In genomic region chr20:41686961-41687360, GRCh38 we compare ENCODE assay signal across 2 cellular contexts.
TF ChIP-seq lines count a peak whose summit lies in the region.

No MANE protein-coding gene starts in this region.

TF ChIP-seq in HepG2, 621 proteins besides CTCF, POLR2A, EP300 and RAD21 (continued from another document):
- TF ChIP-seq ZSCAN30 (CRISPR knock-in tag; IDR thresholded peaks at IDR 0.05) (no peak), ARHGAP35 (CRISPR knock-in tag; IDR thresholded peaks at IDR 0.05; ENCODE audit: borderline replicate concordance) (no peak), ZNF275 (CRISPR knock-in tag; IDR thresholded peaks at IDR 0.05; ENCODE audit: borderline replicate concordance) (no peak), ZNF256 (CRISPR knock-in tag; conservative IDR thresholded peaks at IDR 0.05) (no peak), TAF1 (CRISPR knock-in tag; IDR thresholded peaks at IDR 0.05) (no peak), YEATS2 (CRISPR knock-in tag; IDR thresholded peaks at IDR 0.05; ENCODE audit: borderline replicate concordance) (no peak), ZBTB8A (CRISPR knock-in tag; IDR thresholded peaks at IDR 0.05; ENCODE audit: borderline replicate concordance, low read depth) (no peak), NFE2L2 (IDR thresholded peaks at IDR 0.05; ENCODE audit: low read length) (peak; percentile 85), RORA (CRISPR knock-in tag; IDR thresholded peaks at IDR 0.05) (no peak), HIVEP1 (CRISPR knock-in tag; IDR thresholded peaks at IDR 0.05) (no peak)
- TF ChIP-seq, protein P1, sequence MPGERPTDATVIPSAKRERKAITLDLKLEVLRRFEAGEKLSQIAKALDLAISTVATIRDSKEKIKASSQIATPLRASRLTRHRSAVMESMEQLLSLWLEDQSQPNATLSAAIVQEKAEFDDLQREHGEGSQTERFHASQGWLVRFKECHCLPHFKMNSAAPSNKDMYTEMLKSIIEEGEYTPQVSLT (CRISPR knock-in tag; IDR thresholded peaks at IDR 0.05; ENCODE audit: borderline replicate concordance, low read depth): no peak

TF ChIP-seq in K562, 482 proteins besides CTCF, POLR2A, EP300 and RAD21 (continued from another document):
- TF ChIP-seq PRDM10 (IDR thresholded peaks at IDR 0.05; ENCODE audit: partially characterized antibody) (peak; percentile 77), TBP (optimal IDR thresholded peaks at IDR 0.05; ENCODE audit: low read depth, low read length) (peak; percentile 20), MAFF (IDR thresholded peaks at IDR 0.05; ENCODE audit: low read length) (peak; percentile 14; the same call in 1 of the 2 replicates), NFE2L1 (tag; IDR thresholded peaks at IDR 0.05; ENCODE audit: borderline replicate concordance, low read depth) (peak; percentile 27; the same call in 1 of the 2 replicates), ZNF316 (IDR thresholded peaks at IDR 0.05) (peak; percentile 63), MGA (IDR thresholded peaks at IDR 0.05) (0 out of 2 replicates have a peak, but pooled peaks have one; percentile 10), C11orf30 (IDR thresholded peaks at IDR 0.05; ENCODE audit: low read depth) (peak; percentile 41; the same call in 1 of the 2 replicates)
- TF ChIP-seq, protein P2, sequence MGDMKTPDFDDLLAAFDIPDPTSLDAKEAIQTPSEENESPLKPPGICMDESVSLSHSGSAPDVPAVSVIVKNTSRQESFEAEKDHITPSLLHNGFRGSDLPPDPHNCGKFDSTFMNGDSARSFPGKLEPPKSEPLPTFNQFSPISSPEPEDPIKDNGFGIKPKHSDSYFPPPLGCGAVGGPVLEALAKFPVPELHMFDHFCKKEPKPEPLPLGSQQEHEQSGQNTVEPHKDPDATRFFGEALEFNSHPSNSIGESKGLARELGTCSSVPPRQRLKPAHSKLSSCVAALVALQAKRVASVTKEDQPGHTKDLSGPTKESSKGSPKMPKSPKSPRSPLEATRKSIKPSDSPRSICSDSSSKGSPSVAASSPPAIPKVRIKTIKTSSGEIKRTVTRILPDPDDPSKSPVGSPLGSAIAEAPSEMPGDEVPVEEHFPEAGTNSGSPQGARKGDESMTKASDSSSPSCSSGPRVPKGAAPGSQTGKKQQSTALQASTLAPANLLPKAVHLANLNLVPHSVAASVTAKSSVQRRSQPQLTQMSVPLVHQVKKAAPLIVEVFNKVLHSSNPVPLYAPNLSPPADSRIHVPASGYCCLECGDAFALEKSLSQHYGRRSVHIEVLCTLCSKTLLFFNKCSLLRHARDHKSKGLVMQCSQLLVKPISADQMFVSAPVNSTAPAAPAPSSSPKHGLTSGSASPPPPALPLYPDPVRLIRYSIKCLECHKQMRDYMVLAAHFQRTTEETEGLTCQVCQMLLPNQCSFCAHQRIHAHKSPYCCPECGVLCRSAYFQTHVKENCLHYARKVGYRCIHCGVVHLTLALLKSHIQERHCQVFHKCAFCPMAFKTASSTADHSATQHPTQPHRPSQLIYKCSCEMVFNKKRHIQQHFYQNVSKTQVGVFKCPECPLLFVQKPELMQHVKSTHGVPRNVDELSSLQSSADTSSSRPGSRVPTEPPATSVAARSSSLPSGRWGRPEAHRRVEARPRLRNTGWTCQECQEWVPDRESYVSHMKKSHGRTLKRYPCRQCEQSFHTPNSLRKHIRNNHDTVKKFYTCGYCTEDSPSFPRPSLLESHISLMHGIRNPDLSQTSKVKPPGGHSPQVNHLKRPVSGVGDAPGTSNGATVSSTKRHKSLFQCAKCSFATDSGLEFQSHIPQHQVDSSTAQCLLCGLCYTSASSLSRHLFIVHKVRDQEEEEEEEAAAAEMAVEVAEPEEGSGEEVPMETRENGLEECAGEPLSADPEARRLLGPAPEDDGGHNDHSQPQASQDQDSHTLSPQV (IDR thresholded peaks at IDR 0.05): peak; percentile 48
